In genomic region chr7:126658684-126659083, GRCh38 we compare ENCODE assay signal across 17 cellular contexts.
DNase-seq lines count a peak whose midpoint lies in the region; ATAC-seq lines count a peak whose summit lies in the region.
"Had no signal": no experiment of that assay in that cellular context is flagged by ENCODE, and none has a peak within 500 bp of the region (broad histone marks: within the 10 kb centered on the region; RNA-seq: fewer than 3 reads in every experiment).

No MANE protein-coding gene starts in this region.

- no peaks in the 10 kb centered on the region for H3K9me3 Mint-ChIP-seq in activated naive CD8-positive, alpha-beta T cell treated with anti-CD3 and anti-CD28 coated beads, Interleukin-2, amount 50 U/mL, for 24 hours
- H3K9me3 Mint-ChIP-seq: H9 had no signal

- H3K36me3 Mint-ChIP-seq in activated naive CD8-positive, alpha-beta T cell treated with anti-CD3 and anti-CD28 coated beads, Interleukin-2, amount 50 U/mL, for 24 hours (ENCODE audit: low read depth) = no peaks in the 10 kb centered on the region
- H3K36me3 Mint-ChIP-seq: naive thymus-derived CD8-positive, alpha-beta T cell had no signal

- peak; percentile 25 for ATAC-seq in GM18907 (IDR thresholded peaks at IDR 0.05; ENCODE audit: unreplicated experiment)
- ATAC-seq in HG02642 (IDR thresholded peaks at IDR 0.05; ENCODE audit: poor library complexity, unreplicated experiment) = peak; percentile 13
- peak; percentile 26 for ATAC-seq in HG03354 (IDR thresholded peaks at IDR 0.05; ENCODE audit: poor library complexity, severe bottlenecking, unreplicated experiment)
- ATAC-seq in activated naive CD8-positive, alpha-beta T cell treated with anti-CD3 and anti-CD28 coated beads, Interleukin-2, amount 50 U/mL, for 24 hours = no peak
- ATAC-seq: naive thymus-derived CD8-positive, alpha-beta T cell had no signal

- DNase-seq in posterior vena cava (ENCODE audit: low spot score) (peak; percentile 61), caudate nucleus (lab: John Stamatoyannopoulos, UW) (no peak)
- DNase-seq in activated T-cell treated with anti-CD3 and anti-CD28 coated beads, Interleukin-2, amount 50 U/mL, for 1 hour = no peak
- DNase-seq in activated naive CD8-positive, alpha-beta T cell treated with anti-CD3 and anti-CD28 coated beads, Interleukin-2, amount 50 U/mL, for 24 hours = no peak
- DNase-seq: activated CD4-positive, alpha-beta T cell treated with anti-CD3 and anti-CD28 coated beads, Interleukin-2, amount 50 U/mL, for 48 hours; cerebellar nuclear complex; H9; naive thymus-derived CD8-positive, alpha-beta T cell; NCI-H1105; SIG-M5; T-helper 9 cell had no signal

- intact Hi-C loops in posterior vena cava (cut with DNase I) = no loop called here

- no peak overlapping the region for H3K4me3 Mint-ChIP-seq in activated naive CD8-positive, alpha-beta T cell treated with anti-CD3 and anti-CD28 coated beads, Interleukin-2, amount 50 U/mL, for 24 hours
- H3K4me3 Mint-ChIP-seq: H9; naive thymus-derived CD8-positive, alpha-beta T cell had no signal

- H3K27ac Mint-ChIP-seq in activated naive CD8-positive, alpha-beta T cell treated with anti-CD3 and anti-CD28 coated beads, Interleukin-2, amount 50 U/mL, for 24 hours = no peak overlapping the region
- H3K27ac Mint-ChIP-seq: activated T-helper 2 cell treated with anti-CD3 and anti-CD28 coated beads, Interferon-gamma antibody, Interleukin-2, Interleukin-4, amounts not matched to agents 10 μg/mL and 5 μg/mL and 100 μg/mL, durations not matched to agents 14 hours and 24 hours and 36 hours; naive thymus-derived CD8-positive, alpha-beta T cell had no signal

- H3K27ac ChIP-seq in caudate nucleus (ENCODE audit: low read depth, low read length) = no peak overlapping the region
- H3K27ac ChIP-seq: BLaER1, prostate gland had no signal

- no peaks in the 10 kb centered on the region for H3K4me1 Mint-ChIP-seq in activated naive CD8-positive, alpha-beta T cell treated with anti-CD3 and anti-CD28 coated beads, Interleukin-2, amount 50 U/mL, for 24 hours
- H3K4me1 Mint-ChIP-seq: naive thymus-derived CD8-positive, alpha-beta T cell had no signal

- no peaks in the 10 kb centered on the region for H3K27me3 Mint-ChIP-seq in activated naive CD8-positive, alpha-beta T cell treated with anti-CD3 and anti-CD28 coated beads, Interleukin-2, amount 50 U/mL, for 24 hours
